9 cellular contexts compared by ENCODE assay signal in the genomic region with DNA sequence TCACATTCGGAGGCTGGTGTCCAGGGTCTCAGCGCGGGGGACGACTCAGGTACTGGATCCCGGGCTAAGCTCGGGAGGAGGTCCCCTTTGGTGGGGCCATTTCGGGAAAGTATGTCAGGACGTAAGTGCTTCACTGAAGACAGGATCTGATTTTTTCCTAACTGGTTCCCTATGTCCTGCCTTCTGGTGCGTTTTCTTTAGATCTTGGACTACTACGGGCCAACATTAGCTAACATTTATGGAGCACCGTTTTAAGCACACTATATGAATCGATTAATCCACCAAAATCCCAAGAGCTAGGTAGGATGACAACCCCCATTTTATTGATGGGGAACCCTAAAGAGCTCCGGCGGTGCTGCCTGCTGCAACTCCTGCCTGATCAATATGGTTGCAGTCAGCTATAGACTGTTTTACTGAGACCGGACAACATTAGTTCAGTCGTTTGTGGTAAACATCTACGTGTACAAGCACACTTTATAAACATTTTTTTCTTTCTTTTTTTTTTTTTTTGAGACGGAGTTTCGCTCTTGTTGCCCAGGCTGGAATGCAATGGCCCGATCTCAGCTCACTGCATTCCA. TPM values are rescaled to one million over a fixed set of nuclear protein-coding genes. Genes with fewer than 3 reads are reported as not detected.
DNase-seq lines count a peak whose midpoint lies in the region; ATAC-seq and TF ChIP-seq lines count a peak whose summit lies in the region.
"Had no signal": no experiment of that assay in that cellular context is flagged by ENCODE, and none has a peak within 500 bp of the region (broad histone marks: within the 10 kb centered on the region; RNA-seq: fewer than 3 reads in every experiment).

No MANE protein-coding gene starts in this region.

- peaks cover 13% of the 10 kb centered on the region for H3K36me3 ChIP-seq in Caco-2 (ENCODE audit: control insufficient read depth, insufficient read depth, low read length)
- peaks cover 28% of the 10 kb centered on the region for H3K36me3 ChIP-seq in IMR-90 (ENCODE audit: control insufficient read depth, insufficient read depth, low read length)
- peaks cover 38% of the 10 kb centered on the region for H3K36me3 ChIP-seq in brain microvascular endothelial cell (replicated peaks)
- peaks cover 9 to 36% of the 10 kb centered on the region in 2 experiments for H3K36me3 ChIP-seq in mesenchymal stem cell (ENCODE audit: control insufficient read depth in 1 of 2, insufficient read depth in 2 of 2, low read depth in 1 of 2, low read length in 2 of 2)
- peaks cover 3 to 5% of the 10 kb centered on the region in 2 donors for H3K36me3 ChIP-seq in aorta (ENCODE audit: control insufficient read depth in 1 of 2, insufficient read depth in 2 of 2, low read length in 1 of 2)

- H3K14ac ChIP-seq in IMR-90 (replicated peaks; ENCODE audit: low read depth, low read length) (peak overlapping the region; percentile 97), mesenchymal stem cell (ENCODE audit: low read length in 2 of 2) (peak overlapping the region in 1 of 2 experiments; percentile 99)

- peaks cover 40% of the 10 kb centered on the region for H4K20me1 ChIP-seq in IMR-90 (ENCODE audit: insufficient read depth, low read length)

- peak overlapping the region; percentile 15 for H4K5ac ChIP-seq in IMR-90 (ENCODE audit: low read depth, low read length)

- peak overlapping the region; percentile 62 for H2AK5ac ChIP-seq in IMR-90 (ENCODE audit: low read depth, low read length)
- no peak overlapping the region for H2AK5ac ChIP-seq in mesenchymal stem cell (ENCODE audit: low read length, severe bottlenecking)

- peak; percentile 3 for ATAC-seq in IMR-90 (ENCODE audit: low read depth)
- peak; percentile 44 for ATAC-seq in aorta (ENCODE audit: low FRiP score)
- no peak for ATAC-seq in GM21576 (IDR thresholded peaks at IDR 0.05; ENCODE audit: unreplicated experiment)
- ATAC-seq in HG02840 (IDR thresholded peaks at IDR 0.05; ENCODE audit: low FRiP score, unreplicated experiment): no peak

- 0 out of 2 replicates have a peak, but pooled peaks cover 4% of the 10 kb centered on the region for H3K9me1 ChIP-seq in IMR-90 (ENCODE audit: insufficient read depth, low read length)

- H2AFZ ChIP-seq in IMR-90 (replicated peaks; ENCODE audit: low read length, poor library complexity) (peak overlapping the region; percentile 94), mesenchymal stem cell (ENCODE audit: low read depth, low read length) (peak overlapping the region; percentile 89)

- POLR2A ChIA-PET in Caco-2 (lab: Charles Lee) (interaction anchor here (0.5 to 4.0 kb wide), 19 partner anchors 13 to 283 kb away, joined by 3 to 59 read pairs (median 7); partner anchors contain the start of genes B3GAT3, C11orf98, CSKMT and EEF1G), IMR-90 (lab: Charles Lee; ENCODE audit: unreplicated experiment) (interaction anchor here (0.6 to 2.5 kb wide), 3 partner anchors 15 to 129 kb away, joined by 4 to 14 read pairs (median 4); partner anchors contain the start of gene HNRNPUL2)

- H3K4me2 ChIP-seq in IMR-90 (ENCODE audit: low read depth, low read length) (peak overlapping the region; percentile 86), mesenchymal stem cell (ENCODE audit: low read length, poor library complexity, severe bottlenecking) (peak overlapping the region; percentile 79)

- H3K27me3 ChIP-seq in Caco-2 (replicated peaks; ENCODE audit: control insufficient read depth, insufficient read depth, low read length) (no peaks in the 10 kb centered on the region), IMR-90 (ENCODE audit: control insufficient read depth, insufficient read depth, low read length) (no peaks in the 10 kb centered on the region), brain microvascular endothelial cell (replicated peaks) (no peaks in the 10 kb centered on the region), mesenchymal stem cell (ENCODE audit: control insufficient read depth in 1 of 2, insufficient read depth in 1 of 2, low read length in 2 of 2) (no peaks in the 10 kb centered on the region), aorta (ENCODE audit: control insufficient read depth in 1 of 2, insufficient read depth in 2 of 2, low read length in 1 of 2) (no peaks in the 10 kb centered on the region)

- no peak overlapping the region for H2BK12ac ChIP-seq in mesenchymal stem cell (ENCODE audit: low read length in 2 of 2)

- H3K27ac ChIP-seq in IMR-90 (ENCODE audit: insufficient read depth, low read length): peak overlapping the region; percentile 75
- H3K27ac ChIP-seq in brain microvascular endothelial cell: peak overlapping the region; percentile 77
- H3K27ac ChIP-seq in mesenchymal stem cell (ENCODE audit: low read length, poor library complexity, severe bottlenecking): peak overlapping the region; percentile 11
- no peak overlapping the region for H3K27ac ChIP-seq in aorta (ENCODE audit: low read depth in 1 of 2, low read length in 2 of 2)

- no peaks in the 10 kb centered on the region for H3K9me3 Mint-ChIP-seq in Caco-2 (ENCODE audit: unreplicated experiment)

- intact Hi-C loops in Caco-2 (cut with micrococcal nuclease; ENCODE audit: unreplicated experiment): loop anchor here (1.0 to 10.0 kb wide), 3 partner anchors 14 to 132 kb away; partner anchors contain the start of genes HNRNPUL2 and TTC9C
- intact Hi-C loops in IMR-90 (cut with micrococcal nuclease): no loop called here
- intact Hi-C loops in aorta (cut with DNase I): no loop called here

- H3K4me3 ChIP-seq in Caco-2 (ENCODE audit: low read depth, low read length) (peak overlapping the region; percentile 92), IMR-90 (ENCODE audit: insufficient read depth, low read depth, low read length) (peak overlapping the region; percentile 62), brain microvascular endothelial cell (ENCODE audit: low read depth, low read length) (peak overlapping the region; percentile 83), mesenchymal stem cell (ENCODE audit: insufficient read depth in 1 of 2, low read depth in 1 of 2, low read length in 2 of 2) (peak overlapping the region; percentile 69 to 91), aorta (ENCODE audit: low read length in 2 of 2) (peak overlapping the region; percentile 5 to 9)

- H3K4me1 Mint-ChIP-seq in Caco-2 (ENCODE audit: low read depth, unreplicated experiment): peaks cover 48% of the 10 kb centered on the region

- peak overlapping the region; percentile 83 for H3K56ac ChIP-seq in IMR-90 (ENCODE audit: extremely low read depth, insufficient read depth, low read length)

- H4K8ac ChIP-seq in IMR-90 (ENCODE audit: low read depth in 2 of 2, low read length in 2 of 2) (peak overlapping the region; percentile 74 to 82), mesenchymal stem cell (ENCODE audit: low read length) (peak overlapping the region; percentile 10)

- H3K9ac ChIP-seq in IMR-90 (ENCODE audit: low read depth, low read length): peak overlapping the region; percentile 88
- peak overlapping the region; percentile 94 for H3K9ac ChIP-seq in mesenchymal stem cell (ENCODE audit: low read length)

- in situ Hi-C loops in IMR-90 (cut with MboI; ENCODE audit: low sequenced_read_pairs) (loop anchor here (25.0 kb wide), 1 partner anchor 469 kb away; no protein-coding TSS in a partner anchor), brain microvascular endothelial cell (cut with HindIII; ENCODE audit: low pct_ligation_motif_present, low sequenced_read_pairs) (no loop called here)

- CTCF ChIA-PET in Caco-2 (lab: Charles Lee): interaction anchor here (0.7 to 1.8 kb wide), 5 partner anchors 24 to 128 kb away, joined by 3 to 7 read pairs (median 4); partner anchors contain the start of genes SLC3A2, TMEM179B and TTC9C
- CTCF ChIA-PET in IMR-90 (lab: Yijun Ruan, JAX): interaction anchor here (0.5 to 1.9 kb wide), 3 partner anchors 25 to 461 kb away, joined by 3 to 6 read pairs (median 3); partner anchors contain the start of gene SLC3A2

- H3K23ac ChIP-seq in IMR-90 (ENCODE audit: low read depth, low read length) (peak overlapping the region; percentile 94), mesenchymal stem cell (ENCODE audit: low read length in 2 of 2) (peak overlapping the region in 1 of 2 experiments; percentile 83)

- H3K9me3 ChIP-seq in Caco-2 (no peaks in the 10 kb centered on the region), IMR-90 (ENCODE audit: control insufficient read depth, insufficient read depth, low read length) (no peaks in the 10 kb centered on the region), mesenchymal stem cell (ENCODE audit: control insufficient read depth, low read length) (no peaks in the 10 kb centered on the region), aorta (ENCODE audit: control insufficient read depth, low read length) (no peaks in the 10 kb centered on the region)

- dilution Hi-C loops in IMR-90 (cut with HindIII; ENCODE audit: low sequenced_read_pairs, unreplicated experiment): no loop called here

- peak overlapping the region; percentile 87 for H4K91ac ChIP-seq in IMR-90 (ENCODE audit: insufficient read depth, low read depth, low read length)
- H4K91ac ChIP-seq in mesenchymal stem cell (ENCODE audit: low read length): peak overlapping the region; percentile 55

- BruUV-seq in Caco-2 (replicated peaks; lab: Mats Ljungman, UMichigan) (TSS peak; percentile 87), IMR-90 (replicated peaks; lab: Mats Ljungman, UMichigan) (TSS peak; percentile 91)

- H3K4ac ChIP-seq in IMR-90 (ENCODE audit: low read depth, low read length) (peak overlapping the region; percentile 91), mesenchymal stem cell (ENCODE audit: low read depth in 1 of 2, low read length in 2 of 2) (peak overlapping the region in 1 of 2 experiments; percentile 3)

- no peaks in the 10 kb centered on the region for H3K27me3 Mint-ChIP-seq in Caco-2 (ENCODE audit: insufficient read depth, unreplicated experiment)

- no peak for TF ChIP-seq POLR2A in IMR-90 (IDR thresholded peaks at IDR 0.05; ENCODE audit: low read depth, low read length)

- peak overlapping the region; percentile 77 for H3K4me3 Mint-ChIP-seq in Caco-2 (ENCODE audit: unreplicated experiment)

- peaks cover 93% of the 10 kb centered on the region for H3K36me3 Mint-ChIP-seq in Caco-2 (ENCODE audit: insufficient read depth, unreplicated experiment)

- peaks cover 20 to 49% of the 10 kb centered on the region in 2 experiments for H3K79me1 ChIP-seq in IMR-90 (ENCODE audit: low read depth in 1 of 2, low read length in 2 of 2)
- peaks cover 4% of the 10 kb centered on the region for H3K79me1 ChIP-seq in mesenchymal stem cell (replicated peaks; ENCODE audit: low read length, poor library complexity, severe bottlenecking)

- H2BK120ac ChIP-seq in IMR-90 (ENCODE audit: low read depth, low read length) (peak overlapping the region; percentile 74), mesenchymal stem cell (ENCODE audit: low read depth, low read length) (no peak overlapping the region)

- peak overlapping the region; percentile 85 for H3K27ac Mint-ChIP-seq in Caco-2 (ENCODE audit: unreplicated experiment)

- 0% methylated on average over 4 of the region's 20 CpGs; no CpG with 5 or more reads in 1 of the 2 experiments for WGBS in IMR-90 (ENCODE audit: extremely low coverage in 2 of 2, insufficient read length in 1 of 2), 2 experiments
- WGBS in mesenchymal stem cell: 3% methylated on average over 19 of the region's 20 CpGs
- WGBS in aorta, 2 donors: 4 to 5% methylated on average over 20 of the region's 20 CpGs

- DNase-seq in Caco-2: no peak
- no peak for DNase-seq in IMR-90
- no peak for DNase-seq in brain microvascular endothelial cell
- peak; percentile 69 for DNase-seq in mesenchymal stem cell
- DNase-seq in aorta: no peak
- DNase-seq in activated effector memory CD4-positive, alpha-beta T cell treated with Interleukin-2 at 50 U/mL for 16 hours: no peak

- H2BK15ac ChIP-seq in IMR-90 (ENCODE audit: low read depth, low read length) (no peak overlapping the region), mesenchymal stem cell (ENCODE audit: low read depth, poor library complexity, severe bottlenecking) (no peak overlapping the region)

- H3K18ac ChIP-seq in IMR-90 (ENCODE audit: low read depth, low read length) (peak overlapping the region; percentile 36; the same call in 1 of the 2 replicates), mesenchymal stem cell (ENCODE audit: low read depth in 1 of 2, low read length in 2 of 2) (peak overlapping the region in 1 of 2 experiments; percentile 86)

- H2BK5ac ChIP-seq in IMR-90 (ENCODE audit: low read depth, low read length, poor library complexity, severe bottlenecking) (peak overlapping the region; percentile 74), mesenchymal stem cell (ENCODE audit: low read depth, low read length, poor library complexity, severe bottlenecking) (no peak overlapping the region)

- H2BK20ac ChIP-seq in IMR-90 (ENCODE audit: low read depth, low read length): peak overlapping the region; percentile 13; the same call in 1 of the 2 replicates

- H3K4me1 ChIP-seq in Caco-2 (peaks cover 52% of the 10 kb centered on the region), IMR-90 (ENCODE audit: control insufficient read depth, insufficient read depth, low read length) (peaks cover 2% of the 10 kb centered on the region; the same call in 1 of the 2 replicates), mesenchymal stem cell (ENCODE audit: control insufficient read depth, insufficient read depth, low read depth, low read length) (peaks cover 7% of the 10 kb centered on the region), aorta (ENCODE audit: control insufficient read depth in 1 of 2, insufficient read depth in 2 of 2, low read length in 2 of 2) (no peaks in the 10 kb centered on the region)

- peak overlapping the region; percentile 90 for H2AK9ac ChIP-seq in IMR-90 (replicated peaks; ENCODE audit: low read depth, low read length, poor library complexity)

- TF ChIP-seq CTCF in Caco-2 (IDR thresholded peaks at IDR 0.05; ENCODE audit: insufficient read depth in 1 of 2, low read depth in 1 of 2, low read length in 1 of 2, severe bottlenecking in 1 of 2, unreplicated experiment in 1 of 2): no peak
- TF ChIP-seq CTCF in IMR-90 (conservative IDR thresholded peaks at IDR 0.05; ENCODE audit: low read depth, low read length): no peak
- TF ChIP-seq CTCF in brain microvascular endothelial cell (IDR thresholded peaks at IDR 0.05; ENCODE audit: low read depth, low read length, missing control alignments): no peak

- TF ChIP-seq RAD21 in IMR-90 (IDR thresholded peaks at IDR 0.05; ENCODE audit: low read length): no peak

RNA-seq across cellular contexts. Expression of gene WDR74, which starts 17.0 kb away (rescaled TPM):
- total RNA-seq in Caco-2 (2022) (112 and 115 TPM in 2 replicates), IMR-90 (2012; rRNA removed) (40.8 and 44.3 TPM in 2 replicates), aorta (10 to 100 TPM; 35.4 to 42.9 TPM)
- polyA plus RNA-seq in IMR-90 (2012; rRNA removed) (38.4 and 41.9 TPM in 2 replicates), aorta (10 to 100 TPM; 13.5 to 53.9 TPM)
- 31.9 and 59.9 TPM in 2 replicates for polyA plus RNA-seq in IMR-90 (2012; cell fraction: cytosol; rRNA removed)
- polyA plus RNA-seq in IMR-90 (2012; cell fraction: nucleus; rRNA removed; ENCODE audit: low replicate concordance): 66.2 and 131 TPM in 2 replicates
- 15.6 TPM for polyA plus RNA-seq in mesenchymal stem cell (2013, experiment 1 of 2)
- 14.5 TPM for polyA plus RNA-seq in mesenchymal stem cell (2013, experiment 2 of 2)

RNA-seq across cellular contexts. Expression of gene TEX54, which starts 23.8 kb away (rescaled TPM):
- total RNA-seq in Caco-2 (2022) (0.95 TPM in 1 of 2 replicates, not detected in the other), IMR-90 (2012; rRNA removed) (not detected in 2 replicates), aorta (not detected)
- polyA plus RNA-seq in IMR-90 (2012; rRNA removed) (not detected in 2 replicates), aorta (1 to 10 TPM in 1 of 2 donors, not detected in 1; 5.5 TPM)
- not detected in 2 replicates for polyA plus RNA-seq in IMR-90 (2012; cell fraction: cytosol; rRNA removed)
- polyA plus RNA-seq in IMR-90 (2012; cell fraction: nucleus; rRNA removed; ENCODE audit: low replicate concordance): not detected in 2 replicates
- not detected for polyA plus RNA-seq in mesenchymal stem cell (2013, experiment 1 of 2)
- 0.16 TPM for polyA plus RNA-seq in mesenchymal stem cell (2013, experiment 2 of 2)
- total RNA-seq: M059J had no signal

RNA-seq across cellular contexts. Expression of gene SLC3A2, which starts 24.3 kb away (rescaled TPM):
- total RNA-seq in Caco-2 (2022) (763 and 879 TPM in 2 replicates), IMR-90 (2012; rRNA removed) (114 and 140 TPM in 2 replicates), aorta (100 to 1,000 TPM in 1 of 2 donors, 10 to 100 TPM in 1; 98.6 to 107 TPM)
- polyA plus RNA-seq in IMR-90 (2012; rRNA removed) (239 TPM in 2 replicates), aorta (10 to 100 TPM; 31.8 to 74.8 TPM)
- polyA plus RNA-seq in IMR-90 (2012; cell fraction: cytosol; rRNA removed): 251 and 299 TPM in 2 replicates
- 340 and 413 TPM in 2 replicates for polyA plus RNA-seq in IMR-90 (2012; cell fraction: nucleus; rRNA removed; ENCODE audit: low replicate concordance)
- polyA plus RNA-seq in mesenchymal stem cell (2013, experiment 1 of 2): 107 TPM
- polyA plus RNA-seq in mesenchymal stem cell (2013, experiment 2 of 2): 99.1 TPM

RNA-seq across cellular contexts. Expression of gene STX5, which starts 24.6 kb away (rescaled TPM):
- total RNA-seq in Caco-2 (2022) (39.9 and 44.2 TPM in 2 replicates), IMR-90 (2012; rRNA removed) (48.6 and 49.5 TPM in 2 replicates), aorta (10 to 100 TPM; 42.6 to 46.4 TPM)
- polyA plus RNA-seq in IMR-90 (2012; rRNA removed) (43.1 and 43.5 TPM in 2 replicates), aorta (10 to 100 TPM; 19.2 to 44.0 TPM)
- polyA plus RNA-seq in IMR-90 (2012; cell fraction: cytosol; rRNA removed): 24.5 and 39.6 TPM in 2 replicates
- polyA plus RNA-seq in IMR-90 (2012; cell fraction: nucleus; rRNA removed; ENCODE audit: low replicate concordance): 35.4 and 47.9 TPM in 2 replicates
- polyA plus RNA-seq in mesenchymal stem cell (2013, experiment 1 of 2): 38.1 TPM
- polyA plus RNA-seq in mesenchymal stem cell (2013, experiment 2 of 2): 36.9 TPM

RNA-seq across cellular contexts. Expression of gene NXF1, which starts 51.2 kb away (rescaled TPM):
- total RNA-seq in Caco-2 (2022): 77.5 and 77.6 TPM in 2 replicates
- total RNA-seq in IMR-90 (2012; rRNA removed): 26.3 and 27.5 TPM in 2 replicates
- polyA plus RNA-seq in IMR-90 (2012; rRNA removed): 90.4 and 97.4 TPM in 2 replicates
- polyA plus RNA-seq in IMR-90 (2012; cell fraction: cytosol; rRNA removed): 43.9 and 49.0 TPM in 2 replicates
- 354 and 360 TPM in 2 replicates for polyA plus RNA-seq in IMR-90 (2012; cell fraction: nucleus; rRNA removed; ENCODE audit: low replicate concordance)
- polyA plus RNA-seq in mesenchymal stem cell (2013, experiment 1 of 2): 46.1 TPM
- polyA plus RNA-seq in mesenchymal stem cell (2013, experiment 2 of 2): 41.5 TPM
- total RNA-seq in aorta: 10 to 100 TPM; 82.4 to 99.9 TPM
- polyA plus RNA-seq in aorta: 100 to 1,000 TPM in 1 of 2 donors, 10 to 100 TPM in 1; 26.8 to 455 TPM

Comparison
In these comparisons a context has a peak if more than half of its experiments do, and no peak if none do; other contexts are left out.
1. H3K4me3 ChIP-seq: peak in every context shown above with its lines; median percentile 92 in Caco-2; 83 in brain microvascular endothelial cell; 80 in mesenchymal stem cell; 62 in IMR-90; 7 in aorta.
2. ATAC-seq: peak in IMR-90 (single experiment) and aorta (single experiment); none in GM21576 (single experiment) and HG02840 (single experiment).
3. H3K27ac ChIP-seq: peak in IMR-90 (single experiment), brain microvascular endothelial cell (single experiment) and mesenchymal stem cell (single experiment); none in aorta (0 of 2).